ENCODE assay signal across 1 cellular context in genomic region chr4:19262467-19262866, GRCh38.
TF ChIP-seq lines count a peak whose summit lies in the region.

No MANE protein-coding gene starts in this region.

TF ChIP-seq in SK-N-SH treated with all-trans-retinoic acid at 6 μM for 48 hours, 23 proteins besides CTCF, POLR2A, EP300 and RAD21 (continued from another document):
- TF ChIP-seq ZNF8 (CRISPR knock-in tag; IDR thresholded peaks at IDR 0.05) (no peak), ESRRG (CRISPR knock-in tag; IDR thresholded peaks at IDR 0.05) (no peak), SNAI2 (CRISPR knock-in tag; IDR thresholded peaks at IDR 0.05) (no peak), OSR1 (CRISPR knock-in tag; IDR thresholded peaks at IDR 0.05) (no peak), ZNF565 (CRISPR knock-in tag; conservative IDR thresholded peaks at IDR 0.05; ENCODE audit: low read depth) (no peak), ISL1 (CRISPR knock-in tag; IDR thresholded peaks at IDR 0.05) (no peak), ZFP3 (CRISPR knock-in tag; IDR thresholded peaks at IDR 0.05) (no peak), TSHZ2 (CRISPR knock-in tag; IDR thresholded peaks at IDR 0.05) (no peak), ZFP30 (CRISPR knock-in tag; IDR thresholded peaks at IDR 0.05) (no peak)
TF ChIP-seq in SK-N-SH treated with all-trans-retinoic acid at 6 μM for 48 hours: peak in this region for 0.
